Comparison of ENCODE assay signal across 10 cellular contexts in the genomic region with DNA sequence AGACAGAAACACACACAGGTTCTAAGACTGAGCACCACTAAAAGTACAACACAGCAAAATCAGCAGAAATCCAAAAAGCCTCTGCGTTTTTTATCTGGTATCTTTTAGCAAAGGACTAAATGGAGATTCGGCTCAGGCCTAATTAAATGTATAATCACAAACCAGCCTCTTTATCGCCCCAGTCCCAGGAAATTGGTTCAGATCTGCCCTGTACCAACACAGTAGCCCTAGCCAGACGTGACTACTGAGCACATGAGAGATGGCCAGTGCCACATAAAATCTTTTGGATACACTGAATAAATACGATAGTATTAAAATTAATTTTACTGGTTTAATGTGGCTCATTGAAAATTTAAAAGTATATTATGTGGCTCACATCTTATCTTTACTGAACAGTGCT. TPM values are rescaled to one million over a fixed set of nuclear protein-coding genes. Genes with fewer than 3 reads are reported as not detected.
A peak's percentile ranks its signal among the peaks of the same experiment; 100 is the strongest.
DNase-seq lines count a peak whose midpoint lies in the region; ATAC-seq and TF ChIP-seq lines count a peak whose summit lies in the region.
"Had no signal": no experiment of that assay in that cellular context is flagged by ENCODE, and none has a peak within 500 bp of the region (broad histone marks: within the 10 kb centered on the region; RNA-seq: fewer than 3 reads in every experiment).

No MANE protein-coding gene starts in this region.

- no peak for TF ChIP-seq CTCF in HFFc6 (IDR thresholded peaks at IDR 0.05)
- no peak for TF ChIP-seq CTCF in esophagus squamous epithelium (IDR thresholded peaks at IDR 0.05)

- H3K36me3 Mint-ChIP-seq in HFFc6 (ENCODE audit: low read depth), result peaks cover 16% of the 10 kb centered on the region
- H3K36me3 Mint-ChIP-seq in stimulated activated naive B cell treated with anti-CD40 and anti-IgM and Interleukin-4, amounts not matched to agents 10 μg/mL and 1 μg/mL and 100 μg/mL, for 72 hours, result peaks cover 0 to 6% of the 10 kb centered on the region in 2 donors

- no peak for ATAC-seq in stimulated activated naive B cell treated with anti-CD40 and anti-IgM and Interleukin-4, amounts not matched to agents 10 μg/mL and 1 μg/mL and 100 μg/mL, for 72 hours (replicated peaks)
- ATAC-seq in HG02840 (IDR thresholded peaks at IDR 0.05; ENCODE audit: low FRiP score, unreplicated experiment), result no peak

- H3K36me3 ChIP-seq in SK-N-MC (ENCODE audit: insufficient read depth, low read length), result peaks cover 33% of the 10 kb centered on the region
- H3K36me3 ChIP-seq in esophagus squamous epithelium, result peaks cover 0 to 12% (median 0%) of the 10 kb centered on the region in 3 donors

- H3K9me3 Mint-ChIP-seq in HFFc6, result no peaks in the 10 kb centered on the region
- H3K9me3 Mint-ChIP-seq in stimulated activated naive B cell treated with anti-CD40 and anti-IgM and Interleukin-4, amounts not matched to agents 10 μg/mL and 1 μg/mL and 100 μg/mL, for 72 hours, result no peaks in the 10 kb centered on the region

- peak overlapping the region; percentile 41 for H3K9ac ChIP-seq in SK-N-MC (ENCODE audit: insufficient read length)

- H3K27ac Mint-ChIP-seq in HFFc6, result peak overlapping the region; percentile 83
- peak overlapping the region; percentile 25 for H3K27ac Mint-ChIP-seq in stimulated activated naive B cell treated with anti-CD40 and anti-IgM and Interleukin-4, amounts not matched to agents 10 μg/mL and 1 μg/mL and 100 μg/mL, for 72 hours

- peaks cover 49 to 100% (median 63%) of the 10 kb centered on the region in 3 donors for H3K4me1 ChIP-seq in esophagus squamous epithelium

- H3K4me1 Mint-ChIP-seq in HFFc6 (ENCODE audit: low read depth), result peaks cover 63% of the 10 kb centered on the region
- H3K4me1 Mint-ChIP-seq in stimulated activated naive B cell treated with anti-CD40 and anti-IgM and Interleukin-4, amounts not matched to agents 10 μg/mL and 1 μg/mL and 100 μg/mL, for 72 hours, result peaks cover 43 to 61% of the 10 kb centered on the region in 2 donors

- DNase-seq in HFFc6 (no peak), SK-N-MC (ENCODE audit: low read depth, low spot score) (no peak), esophagus squamous epithelium (lab: John Stamatoyannopoulos, UW) (no peak), pons (ENCODE audit: low spot score) (no peak), dedifferentiated amniotic fluid mesenchymal stem cell (ENCODE audit: extremely low spot score) (no peak)
- no peak for DNase-seq in stimulated activated naive B cell treated with anti-CD40 and anti-IgM and Interleukin-4, amounts not matched to agents 10 μg/mL and 1 μg/mL and 100 μg/mL, for 72 hours
- DNase-seq: NCI-H524; stimulated activated CD4-positive, alpha-beta T cell treated with anti-CD3 and anti-CD28 coated beads, Interleukin-4, amount 100 ng/mL, for 4 hours; testis had no signal

- intact Hi-C loops in esophagus squamous epithelium (cut with DNase I), result no loop called here

- H3K4me3 ChIP-seq in SK-N-MC (no peak overlapping the region), esophagus squamous epithelium (no peak overlapping the region)
- H3K4me3 ChIP-seq: testis had no signal

- H3K9me3 ChIP-seq in SK-N-MC (ENCODE audit: low read depth, low read length) (no peaks in the 10 kb centered on the region), esophagus squamous epithelium (no peaks in the 10 kb centered on the region)
- H3K9me3 ChIP-seq: testis had no signal

- H3K27me3 ChIP-seq in esophagus squamous epithelium, result no peaks in the 10 kb centered on the region
- H3K27me3 ChIP-seq: testis had no signal

- peak overlapping the region; percentile 77 for H3K27ac ChIP-seq in SK-N-MC
- H3K27ac ChIP-seq in esophagus squamous epithelium, result peak overlapping the region; percentile 23 to 79 (median 66)

- H3K4me3 Mint-ChIP-seq in HFFc6, result no peak overlapping the region
- no peak overlapping the region for H3K4me3 Mint-ChIP-seq in stimulated activated naive B cell treated with anti-CD40 and anti-IgM and Interleukin-4, amounts not matched to agents 10 μg/mL and 1 μg/mL and 100 μg/mL, for 72 hours

- no peaks in the 10 kb centered on the region; the same call in none of the 2 replicates for H3K27me3 Mint-ChIP-seq in HFFc6 (ENCODE audit: insufficient read depth)
- H3K27me3 Mint-ChIP-seq in stimulated activated naive B cell treated with anti-CD40 and anti-IgM and Interleukin-4, amounts not matched to agents 10 μg/mL and 1 μg/mL and 100 μg/mL, for 72 hours, result no peaks in the 10 kb centered on the region

- WGBS in esophagus squamous epithelium, 2 donors, result 90 to 95% methylated on average over 5 of the region's 5 CpGs

- TF ChIP-seq POLR2A in esophagus squamous epithelium (IDR thresholded peaks at IDR 0.05), result no peak

RNA-seq across cellular contexts. Expression of gene TBC1D2B, which starts 19.7 kb away (rescaled TPM):
- 10 to 100 TPM; 34.1 to 42.5 (median 38.0) TPM for total RNA-seq in HFFc6 (2021; fragmentation: NEBNext Ultra II Directional; extraction: Animal tissue kit (Norgen Biotek cat#: 25700))
- 10 to 100 TPM; 13.0 to 30.7 (median 17.8) TPM for total RNA-seq in esophagus squamous epithelium

RNA-seq across cellular contexts. Expression of gene SH2D7, which starts 34.6 kb away (rescaled TPM):
- not detected for total RNA-seq in HFFc6 (2021; fragmentation: NEBNext Ultra II Directional; extraction: Animal tissue kit (Norgen Biotek cat#: 25700))
- total RNA-seq in esophagus squamous epithelium, result not detected
